8 cellular contexts compared by ENCODE assay signal in genomic region chr2:25041928-25042320, GRCh38. TPM values are rescaled to one million over a fixed set of nuclear protein-coding genes. Genes with fewer than 3 reads are reported as not detected.
A peak's percentile ranks its signal among the peaks of the same experiment; 100 is the strongest.
DNase-seq lines count a peak whose midpoint lies in the region; ATAC-seq, FAIRE-seq and TF ChIP-seq lines count a peak whose summit lies in the region.

Gene EFR3B (plus strand): TSS chr2:25042076. CDS start chr2:25042313, 237 bp downstream.

- H3K9me3 ChIP-seq in pancreas, result no peaks in the 10 kb centered on the region
- H3K9me3 ChIP-seq in thyroid gland, result no peaks in the 10 kb centered on the region

- H3K27me3 Mint-ChIP-seq in activated naive CD8-positive, alpha-beta T cell treated with anti-CD3 and anti-CD28 coated beads, Interleukin-2, amount 50 U/mL, for 24 hours, result peaks cover 42% of the 10 kb centered on the region

- H3K9me3 Mint-ChIP-seq in activated naive CD8-positive, alpha-beta T cell treated with anti-CD3 and anti-CD28 coated beads, Interleukin-2, amount 50 U/mL, for 24 hours, result no peaks in the 10 kb centered on the region

- H3K4me3 ChIP-seq in GM12864 (ENCODE audit: low read depth, low read length) (peak within 1 kb of the TSS; percentile 63), pancreas (peak within 1 kb of the TSS; percentile 48 to 73 (median 70)), thyroid gland (replicated peaks in 1 of 3) (peak within 1 kb of the TSS; percentile 4 to 92 (median 70))

- H3K27ac Mint-ChIP-seq in activated naive CD8-positive, alpha-beta T cell treated with anti-CD3 and anti-CD28 coated beads, Interleukin-2, amount 50 U/mL, for 24 hours, result peak within 1 kb of the TSS; percentile 59

- intact Hi-C loops in Right ventricle myocardium superior (cut with DNase I) (loop anchor here (5.0 to 10.0 kb wide), 2 partner anchors 55 to 83 kb away; no protein-coding TSS in a partner anchor), pancreas (cut with DNase I) (no loop called here), thyroid gland (cut with DNase I) (no loop called here)

- peaks cover 33% of the 10 kb centered on the region for H3K4me1 Mint-ChIP-seq in activated naive CD8-positive, alpha-beta T cell treated with anti-CD3 and anti-CD28 coated beads, Interleukin-2, amount 50 U/mL, for 24 hours

- peak; percentile 93 for ATAC-seq in HG02678 (IDR thresholded peaks at IDR 0.05; ENCODE audit: unreplicated experiment)
- ATAC-seq in activated naive CD8-positive, alpha-beta T cell treated with anti-CD3 and anti-CD28 coated beads, Interleukin-2, amount 50 U/mL, for 24 hours, result peak; percentile 93
- peak; percentile 99 for ATAC-seq in Right ventricle myocardium superior (ENCODE audit: poor library complexity)
- peak; percentile 96 to 98 (median 96) for ATAC-seq in pancreas

- H3K36me3 ChIP-seq in pancreas (no peaks in the 10 kb centered on the region), thyroid gland (no peaks in the 10 kb centered on the region)

- H3K4me1 ChIP-seq in pancreas, result peaks cover 0 to 5% (median 0%) of the 10 kb centered on the region in 3 donors
- H3K4me1 ChIP-seq in thyroid gland, result peaks cover 0 to 27% of the 10 kb centered on the region in 2 donors

- no peak for FAIRE-seq in pancreas (lab: Jason Lieb, UNC)

- no peaks in the 10 kb centered on the region for H3K36me3 Mint-ChIP-seq in activated naive CD8-positive, alpha-beta T cell treated with anti-CD3 and anti-CD28 coated beads, Interleukin-2, amount 50 U/mL, for 24 hours (ENCODE audit: low read depth)

- DNase-seq in GM12864 (ENCODE audit: low read depth), result peak; percentile 65
- peak; percentile 96 to 97 (median 97) for DNase-seq in NCI-H1417 (lab: John Stamatoyannopoulos, UW)
- DNase-seq in SW 1271 (lab: John Stamatoyannopoulos, UW), result peak; percentile 79 to 92
- peak; percentile 90 for DNase-seq in activated naive CD8-positive, alpha-beta T cell treated with anti-CD3 and anti-CD28 coated beads, Interleukin-2, amount 50 U/mL, for 24 hours
- peak; percentile 98 for DNase-seq in Right ventricle myocardium superior
- DNase-seq in pancreas, result peak; percentile 94 to 98 (median 96)
- DNase-seq in thyroid gland, result peak; percentile 97 to 98

- WGBS in pancreas, 2 donors, result 0 to 1% methylated on average over 39 to 54 of the region's 54 CpGs
- WGBS in thyroid gland, 2 donors, result no CpG with 5 or more reads among the region's 54 CpGs

- H3K27me3 ChIP-seq in pancreas (no peaks in the 10 kb centered on the region), thyroid gland (no peaks in the 10 kb centered on the region)

- TF ChIP-seq CTCF in GM12864 (IDR thresholded peaks at IDR 0.05; ENCODE audit: low read depth, low read length, missing control alignments) (no peak), pancreas (IDR thresholded peaks at IDR 0.05) (no peak), thyroid gland (IDR thresholded peaks at IDR 0.05) (no peak)

- peak in 1 of 2 donors; percentile 77 for TF ChIP-seq POLR2A in thyroid gland (IDR thresholded peaks at IDR 0.05)

- H3K27ac ChIP-seq in pancreas (peak within 1 kb of the TSS; percentile 48 to 68 (median 50)), thyroid gland (peak within 1 kb of the TSS; percentile 60 to 86 (median 75))

- H3K4me3 Mint-ChIP-seq in activated naive CD8-positive, alpha-beta T cell treated with anti-CD3 and anti-CD28 coated beads, Interleukin-2, amount 50 U/mL, for 24 hours, result peak within 1 kb of the TSS; percentile 77

RNA-seq across cellular contexts. Expression of gene EFR3B, which starts in this region (rescaled TPM):
- total RNA-seq in Right ventricle myocardium superior (3.8 TPM), pancreas (under 1 TPM; 0.23 to 0.89 (median 0.42) TPM), thyroid gland (10 to 100 TPM; 17.3 to 21.5 (median 20.0) TPM)
- polyA plus RNA-seq in pancreas, result 1 to 10 TPM in 1 of 2 donors, under 1 TPM in 1; 0.46 to 1.0 TPM

Comparison
In these comparisons a context has a peak if more than half of its experiments do, and no peak if none do; other contexts are left out.
1. Peak in every context shown above with its lines: DNase-seq, ATAC-seq, H3K4me3 ChIP-seq and H3K27ac ChIP-seq.